In the genomic region with DNA sequence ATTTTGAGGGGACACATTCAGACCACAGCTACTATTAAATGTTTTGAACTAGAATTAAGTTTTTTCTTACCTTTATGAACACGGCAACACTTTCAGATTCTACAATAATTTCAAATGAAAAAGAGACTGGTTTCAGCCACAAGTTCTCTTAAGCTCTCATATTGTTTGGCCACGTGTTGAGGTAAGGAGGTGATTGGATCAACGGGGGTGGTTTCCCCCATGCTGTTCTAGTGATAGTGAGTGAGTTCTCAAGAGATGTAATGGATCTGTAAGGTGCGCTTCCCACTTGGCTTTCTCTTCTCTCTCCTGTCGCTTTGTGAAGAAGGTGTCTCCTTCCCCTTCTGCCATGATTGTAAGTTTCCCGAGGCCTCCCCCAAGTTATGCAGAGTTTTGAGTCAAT, we compare ENCODE assay signal across 26 cellular contexts.
"Had no signal": no experiment of that assay in that cellular context is flagged by ENCODE, and none has a peak within 500 bp of the region (broad histone marks: within the 10 kb centered on the region; RNA-seq: fewer than 3 reads in every experiment).

No MANE protein-coding gene starts in this region.

- H3K27ac ChIP-seq: neutrophil, pancreas, prostate gland, right lobe of liver, sigmoid colon, stomach, thoracic aorta, thyroid gland, tibial nerve, upper lobe of left lung, vagina had no signal

- H3K27me3 Mint-ChIP-seq: naive thymus-derived CD8-positive, alpha-beta T cell; natural killer cell treated with Interleukin-12 subunit alpha and Interleukin-12 subunit beta and Interleukin-15 and Interleukin-18, amount 100 ng/mL, for 72 hours; stimulated activated naive B cell treated with anti-CD40 and anti-IgM and Interleukin-4, amounts not matched to agents 10 μg/mL and 1 μg/mL and 100 μg/mL, for 72 hours had no signal

- H3K9me3 ChIP-seq: neutrophil, pancreas, prostate gland, right lobe of liver, sigmoid colon, stomach, thoracic aorta, thyroid gland, tibial nerve, upper lobe of left lung, vagina had no signal

- ATAC-seq: naive thymus-derived CD8-positive, alpha-beta T cell; natural killer cell treated with Interleukin-12 subunit alpha and Interleukin-12 subunit beta and Interleukin-15 and Interleukin-18, amount 100 ng/mL, for 72 hours; pancreas; right cardiac atrium; right lobe of liver; stimulated activated effector memory CD8-positive, alpha-beta T cell treated with anti-CD3 and anti-CD28 coated beads, Interleukin-12 subunit alpha, Interleukin-12 subunit beta, amount 100 ng/mL, for 72 hours; stimulated activated naive B cell treated with anti-CD40 and anti-IgM and Interleukin-4, amounts not matched to agents 10 μg/mL and 1 μg/mL and 100 μg/mL, for 72 hours had no signal

- H3K4me1 Mint-ChIP-seq: neural crest cell; stimulated activated effector memory CD8-positive, alpha-beta T cell treated with anti-CD3 and anti-CD28 coated beads, Interleukin-12 subunit alpha, Interleukin-12 subunit beta, amount 100 ng/mL, for 72 hours had no signal

- H3K4me3 ChIP-seq: pancreas, prostate gland, right lobe of liver, sigmoid colon, stomach, thoracic aorta, thyroid gland, tibial nerve, upper lobe of left lung, vagina had no signal

- DNase-seq: naive thymus-derived CD8-positive, alpha-beta T cell; nephron progenitor cell; nucleus accumbens; pancreas; right cardiac atrium; right lobe of liver; sigmoid colon; small intestine; stimulated activated CD4-positive, alpha-beta T cell treated with anti-CD3 and anti-CD28 coated beads, Interleukin-15, amount 100 ng/mL, for 24 hours; stimulated activated CD4-positive, alpha-beta T cell treated with anti-CD3 and anti-CD28 coated beads, Interleukin-2, amount 100 ng/mL, for 24 hours; stimulated activated CD4-positive, alpha-beta T cell treated with anti-CD3 and anti-CD28 coated beads, Interleukin-2, amount 100 ng/mL, for 48 hours; stimulated activated CD4-positive, alpha-beta T cell treated with anti-CD3 and anti-CD28 coated beads, Interleukin-4, amount 100 ng/mL, for 24 hours; stimulated activated naive B cell treated with anti-CD40 and anti-IgM and Interleukin-4, amounts not matched to agents 10 μg/mL and 1 μg/mL and 100 μg/mL, for 72 hours; stimulated activated naive CD4-positive, alpha-beta T cell treated with Interleukin-2 at 50 U/mL for 16 hours; stomach; thyroid gland; trophoblast cell; upper lobe of left lung had no signal

- H3K27me3 ChIP-seq: neutrophil, pancreas, right lobe of liver, sigmoid colon, stomach, thyroid gland, tibial nerve, upper lobe of left lung, vagina had no signal

- H3K9me3 Mint-ChIP-seq: stimulated activated effector memory CD8-positive, alpha-beta T cell treated with anti-CD3 and anti-CD28 coated beads, Interleukin-12 subunit alpha, Interleukin-12 subunit beta, amount 100 ng/mL, for 72 hours had no signal

- H3K4me1 ChIP-seq: pancreas, prostate gland, right lobe of liver, thyroid gland, tibial nerve, upper lobe of left lung, vagina had no signal

- H3K4me3 Mint-ChIP-seq: naive thymus-derived CD8-positive, alpha-beta T cell; natural killer cell treated with Interleukin-12 subunit alpha and Interleukin-12 subunit beta and Interleukin-15 and Interleukin-18, amount 100 ng/mL, for 72 hours; nephron progenitor cell; neural crest cell; stimulated activated effector memory CD8-positive, alpha-beta T cell treated with anti-CD3 and anti-CD28 coated beads, Interleukin-12 subunit alpha, Interleukin-12 subunit beta, amount 100 ng/mL, for 72 hours; stimulated activated naive B cell treated with anti-CD40 and anti-IgM and Interleukin-4, amounts not matched to agents 10 μg/mL and 1 μg/mL and 100 μg/mL, for 72 hours had no signal

- H3K36me3 Mint-ChIP-seq: natural killer cell treated with Interleukin-12 subunit alpha and Interleukin-12 subunit beta and Interleukin-15 and Interleukin-18, amount 100 ng/mL, for 72 hours; stimulated activated effector memory CD8-positive, alpha-beta T cell treated with anti-CD3 and anti-CD28 coated beads, Interleukin-12 subunit alpha, Interleukin-12 subunit beta, amount 100 ng/mL, for 72 hours; stimulated activated naive B cell treated with anti-CD40 and anti-IgM and Interleukin-4, amounts not matched to agents 10 μg/mL and 1 μg/mL and 100 μg/mL, for 72 hours had no signal

- H3K36me3 ChIP-seq: neutrophil, pancreas, prostate gland, right lobe of liver, sigmoid colon, stomach, thoracic aorta, thyroid gland, tibial nerve, upper lobe of left lung, vagina had no signal
